In genomic region chr9:123929870-123930831, GRCh38 we compare ENCODE assay signal across 8 cellular contexts. TPM values are rescaled to one million over a fixed set of nuclear protein-coding genes. Genes with fewer than 3 reads are reported as not detected.
DNase-seq lines count a peak whose midpoint lies in the region; ATAC-seq and TF ChIP-seq lines count a peak whose summit lies in the region.

Gene DENND1A, minus strand, starts transcription at chr9:123930126. Its CDS starts 221 bp downstream, at chr9:123929905.

- H3K27me3 ChIP-seq in Caco-2 (replicated peaks; ENCODE audit: control insufficient read depth, insufficient read depth, low read length) (no peaks in the 10 kb centered on the region), HUES48 (ENCODE audit: control insufficient read depth, insufficient read depth, low read length) (no peaks in the 10 kb centered on the region), OCI-LY3 (ENCODE audit: low read depth, low read length) (peaks cover 15% of the 10 kb centered on the region), mucosa of rectum (ENCODE audit: control insufficient read depth in 2 of 2, insufficient read depth in 2 of 2, low read length in 2 of 2) (no peaks in the 10 kb centered on the region)

- peak within 1 kb of the TSS; percentile 98 for H3K4me2 ChIP-seq in OCI-LY3 (ENCODE audit: low read length)

- intact Hi-C loops in Caco-2 (cut with micrococcal nuclease; ENCODE audit: unreplicated experiment): loop anchor here (5.0 kb wide), 2 partner anchors 68 to 77 kb away; no protein-coding TSS in a partner anchor

- no peaks in the 10 kb centered on the region for H3K9me3 Mint-ChIP-seq in Caco-2 (ENCODE audit: unreplicated experiment)

- peaks cover 30% of the 10 kb centered on the region for H4K20me1 ChIP-seq in OCI-LY3 (ENCODE audit: insufficient read depth, low read length)

- peaks cover 57% of the 10 kb centered on the region for H3K4me1 ChIP-seq in Caco-2
- peaks cover 41% of the 10 kb centered on the region for H3K4me1 ChIP-seq in HUES48 (ENCODE audit: control insufficient read depth, insufficient read depth, low read length)
- H3K4me1 ChIP-seq in OCI-LY3 (ENCODE audit: low read length): peaks cover 52% of the 10 kb centered on the region
- peaks cover 23 to 31% of the 10 kb centered on the region in 2 donors for H3K4me1 ChIP-seq in mucosa of rectum (ENCODE audit: control insufficient read depth in 2 of 2, insufficient read depth in 2 of 2, low read length in 2 of 2)

- ATAC-seq in GM21390 (IDR thresholded peaks at IDR 0.05; ENCODE audit: unreplicated experiment): peak; percentile 76

- H3K36me3 ChIP-seq in Caco-2 (ENCODE audit: control insufficient read depth, insufficient read depth, low read length) (no peaks in the 10 kb centered on the region), HUES48 (ENCODE audit: control insufficient read depth, insufficient read depth, low read length) (no peaks in the 10 kb centered on the region), OCI-LY3 (replicated peaks; ENCODE audit: low read depth, low read length) (peaks cover 14% of the 10 kb centered on the region), mucosa of rectum (ENCODE audit: control insufficient read depth in 2 of 2, insufficient read depth in 2 of 2, low read length in 2 of 2) (no peaks in the 10 kb centered on the region)

- H3K4me1 Mint-ChIP-seq in Caco-2 (ENCODE audit: low read depth, unreplicated experiment): peaks cover 43% of the 10 kb centered on the region

- H3K27me3 Mint-ChIP-seq in Caco-2 (ENCODE audit: insufficient read depth, unreplicated experiment): no peaks in the 10 kb centered on the region

- peak; percentile 95 to 96 for DNase-seq in Caco-2
- peak; percentile 82 for DNase-seq in activated T-cell treated with anti-CD3 and anti-CD28 coated beads for 4 hours
- no peak for DNase-seq in epithelial cell of proximal tubule (ENCODE audit: low read depth)
- peak; percentile 63 to 81 for DNase-seq in stimulated activated CD8-positive, alpha-beta memory T cell treated with anti-CD3 and anti-CD28 coated beads, Interleukin-4, amount 100 ng/mL, for 4 hours (ENCODE audit: low read depth in 2 of 2, low spot score in 1 of 2)

- H2AFZ ChIP-seq in OCI-LY3 (ENCODE audit: low read depth, low read length): peak within 1 kb of the TSS; percentile 98

- CTCF ChIA-PET in Caco-2 (lab: Charles Lee): no interaction called here

- TF ChIP-seq CTCF in Caco-2 (IDR thresholded peaks at IDR 0.05; ENCODE audit: insufficient read depth in 1 of 2, low read depth in 1 of 2, low read length in 1 of 2, severe bottlenecking in 1 of 2, unreplicated experiment in 1 of 2): no peak
- no peak for TF ChIP-seq CTCF in OCI-LY3 (IDR thresholded peaks at IDR 0.05; ENCODE audit: low read depth, low read length)
- no peak for TF ChIP-seq CTCF in epithelial cell of proximal tubule (conservative IDR thresholded peaks at IDR 0.05; ENCODE audit: low read depth, low read length)

- H3K9ac ChIP-seq in HUES48 (ENCODE audit: low read depth, low read length): 0 out of 2 replicates have a peak within 1 kb of the TSS, but pooled peaks have one; percentile 16
- peak within 1 kb of the TSS; percentile 86 for H3K9ac ChIP-seq in OCI-LY3 (ENCODE audit: low read length)
- H3K9ac ChIP-seq in mucosa of rectum (ENCODE audit: low read depth in 1 of 2, low read length in 2 of 2): peak within 1 kb of the TSS; percentile 68 to 73

- no TSS peak for BruUV-seq in Caco-2 (replicated peaks; lab: Mats Ljungman, UMichigan)

- peak within 1 kb of the TSS; percentile 68 for H3K4me3 ChIP-seq in Caco-2 (ENCODE audit: low read depth, low read length)
- peak within 1 kb of the TSS; percentile 79 for H3K4me3 ChIP-seq in HUES48 (ENCODE audit: low read depth, low read length)
- peak within 1 kb of the TSS; percentile 88 for H3K4me3 ChIP-seq in OCI-LY3 (ENCODE audit: low read length)
- H3K4me3 ChIP-seq in epithelial cell of proximal tubule (ENCODE audit: low read depth, low read length): peak within 1 kb of the TSS; percentile 76
- peak within 1 kb of the TSS; percentile 68 to 81 for H3K4me3 ChIP-seq in mucosa of rectum (ENCODE audit: low read length in 2 of 2)

- H3K36me3 Mint-ChIP-seq in Caco-2 (ENCODE audit: insufficient read depth, unreplicated experiment): peaks cover 21% of the 10 kb centered on the region

- H3K4me3 Mint-ChIP-seq in Caco-2 (ENCODE audit: unreplicated experiment): peak within 1 kb of the TSS; percentile 87

- POLR2A ChIA-PET in Caco-2 (lab: Charles Lee): no interaction called here

- no peaks in the 10 kb centered on the region for H3K9me3 ChIP-seq in Caco-2
- H3K9me3 ChIP-seq in HUES48 (ENCODE audit: control insufficient read depth, insufficient read depth, low read length): no peaks in the 10 kb centered on the region
- no peaks in the 10 kb centered on the region for H3K9me3 ChIP-seq in OCI-LY3 (ENCODE audit: insufficient read depth, low read length)
- no peaks in the 10 kb centered on the region for H3K9me3 ChIP-seq in mucosa of rectum (ENCODE audit: control insufficient read depth in 2 of 2, low read length in 2 of 2)

- H3K27ac ChIP-seq in HUES48 (ENCODE audit: low read depth, low read length): peak within 1 kb of the TSS; percentile 72
- H3K27ac ChIP-seq in OCI-LY3 (ENCODE audit: low read length): peak within 1 kb of the TSS; percentile 98
- peak within 1 kb of the TSS; percentile 82 to 83 for H3K27ac ChIP-seq in mucosa of rectum (ENCODE audit: low read depth in 2 of 2, low read length in 2 of 2)

- peaks cover 48% of the 10 kb centered on the region for H3K79me2 ChIP-seq in OCI-LY3 (ENCODE audit: low read length)

- H3K27ac Mint-ChIP-seq in Caco-2 (ENCODE audit: unreplicated experiment): peak within 1 kb of the TSS; percentile 76

RNA-seq across cellular contexts. Expression of gene DENND1A, which starts in this region (rescaled TPM):
- total RNA-seq in Caco-2 (2022) (34.3 and 41.6 TPM in 2 replicates), epithelial cell of proximal tubule (18.4 and 26.6 TPM in 2 replicates)

Comparison
In these comparisons a context has a peak if more than half of its experiments do, and no peak if none do; other contexts are left out.
1. H3K9ac ChIP-seq: peak in every context shown above with its lines; median percentile 86 in OCI-LY3; 70 in mucosa of rectum; 16 in HUES48.